ENCODE assay signal across 2 cellular contexts in the genomic region with DNA sequence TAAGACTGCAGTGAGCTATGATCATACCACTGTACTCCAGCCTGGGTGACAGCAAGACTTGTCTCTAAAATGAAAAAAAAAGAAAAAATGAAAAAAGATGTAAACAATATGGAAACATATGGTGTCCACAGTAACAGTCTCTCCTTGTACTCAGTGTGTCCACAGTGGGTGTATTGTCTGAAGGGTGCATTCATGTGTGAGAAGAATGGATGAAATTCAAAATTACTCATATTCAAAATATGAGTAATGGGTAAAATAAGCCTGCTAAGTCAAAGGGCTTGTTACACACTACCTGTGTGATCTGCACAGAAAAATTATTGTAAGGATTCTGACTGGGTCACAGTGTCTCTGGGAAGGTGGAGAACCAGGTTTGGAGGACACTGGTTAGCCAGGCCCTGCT.
A peak's percentile ranks its signal among the peaks of the same experiment; 100 is the strongest.
TF ChIP-seq lines count a peak whose summit lies in the region.

No MANE protein-coding gene starts in this region.

TF ChIP-seq in IMR-90, 13 proteins besides CTCF, POLR2A, EP300 and RAD21:
- TF ChIP-seq ELK1 (IDR thresholded peaks at IDR 0.05; ENCODE audit: borderline replicate concordance, low read depth, low read length): no peak
- TF ChIP-seq RCOR1 (IDR thresholded peaks at IDR 0.05; ENCODE audit: insufficient replicate concordance, low read length): no peak
- TF ChIP-seq CHD1 (IDR thresholded peaks at IDR 0.05; ENCODE audit: low read depth, low read length): no peak
- TF ChIP-seq MAZ (IDR thresholded peaks at IDR 0.05; ENCODE audit: borderline replicate concordance, low read depth, low read length): no peak
- TF ChIP-seq NFE2L2 (IDR thresholded peaks at IDR 0.05; ENCODE audit: low read depth, low read length): no peak
- no peak for TF ChIP-seq SMC3 (IDR thresholded peaks at IDR 0.05; ENCODE audit: low read depth, low read length)
- TF ChIP-seq FOS (IDR thresholded peaks at IDR 0.05; ENCODE audit: low read depth, low read length): no peak
- TF ChIP-seq BHLHE40 (IDR thresholded peaks at IDR 0.05; ENCODE audit: low read depth, low read length): no peak
- TF ChIP-seq MAFK (IDR thresholded peaks at IDR 0.05; ENCODE audit: low read depth, low read length): no peak
- TF ChIP-seq, protein P1, sequence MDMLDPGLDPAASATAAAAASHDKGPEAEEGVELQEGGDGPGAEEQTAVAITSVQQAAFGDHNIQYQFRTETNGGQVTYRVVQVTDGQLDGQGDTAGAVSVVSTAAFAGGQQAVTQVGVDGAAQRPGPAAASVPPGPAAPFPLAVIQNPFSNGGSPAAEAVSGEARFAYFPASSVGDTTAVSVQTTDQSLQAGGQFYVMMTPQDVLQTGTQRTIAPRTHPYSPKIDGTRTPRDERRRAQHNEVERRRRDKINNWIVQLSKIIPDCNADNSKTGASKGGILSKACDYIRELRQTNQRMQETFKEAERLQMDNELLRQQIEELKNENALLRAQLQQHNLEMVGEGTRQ (IDR thresholded peaks at IDR 0.05; ENCODE audit: low read depth, low read length): no peak
- TF ChIP-seq CEBPB (IDR thresholded peaks at IDR 0.05; ENCODE audit: low read depth, low read length): no peak
- no peak for TF ChIP-seq RFX5 (IDR thresholded peaks at IDR 0.05; ENCODE audit: low read depth, low read length)
- TF ChIP-seq MXI1 (IDR thresholded peaks at IDR 0.05; ENCODE audit: borderline replicate concordance, low read depth, low read length): no peak

TF ChIP-seq in GM12878, 131 proteins besides CTCF, POLR2A, EP300 and RAD21:
- TF ChIP-seq PML (IDR thresholded peaks at IDR 0.05; ENCODE audit: low read length) (no peak), JUNB (IDR thresholded peaks at IDR 0.05) (peak; percentile 64), BRCA1 (IDR thresholded peaks at IDR 0.05; ENCODE audit: low read depth, low read length) (no peak), NFXL1 (IDR thresholded peaks at IDR 0.05; ENCODE audit: borderline replicate concordance) (no peak), NFIC (IDR thresholded peaks at IDR 0.05; ENCODE audit: low read depth, low read length) (0 out of 2 replicates have a peak, but pooled peaks have one; percentile 21), PKNOX1 (IDR thresholded peaks at IDR 0.05) (no peak)
